In genomic region chr22:35552186-35552842, GRCh38 we compare ENCODE assay signal across 7 cellular contexts.
DNase-seq lines count a peak whose midpoint lies in the region; ATAC-seq lines count a peak whose summit lies in the region.

No MANE protein-coding gene starts in this region.

- H3K4me3 ChIP-seq in HAP-1 (no peak overlapping the region), skeletal muscle cell (ENCODE audit: low read depth, low read length) (no peak overlapping the region)

- in situ Hi-C loops in HAP-1 (cut with MboI; ENCODE audit: low sequenced_read_pairs) = no loop called here

- ATAC-seq in HG03565 (IDR thresholded peaks at IDR 0.05; ENCODE audit: unreplicated experiment) = no peak
- no peak for ATAC-seq in HG03159 (IDR thresholded peaks at IDR 0.05; ENCODE audit: unreplicated experiment)

- no peaks in the 10 kb centered on the region for H3K27me3 ChIP-seq in HAP-1 (ENCODE audit: low read depth)

- DNase-seq in HAP-1 (ENCODE audit: low spot score in 2 of 2) = peak; percentile 22 to 83
- peak; percentile 58 to 83 (median 76) for DNase-seq in T-helper 1 cell
- peak; percentile 80 for DNase-seq in activated naive CD4-positive, alpha-beta T cell treated with anti-CD3 and anti-CD28 coated beads, Interleukin-2, amount 50 U/mL, for 16 hours
- peak; percentile 31 for DNase-seq in skeletal muscle cell (ENCODE audit: low read depth)
- no peak for DNase-seq in NCI-H1694 treated with DMSO at 0.1 percent for 48 hours (lab: John Stamatoyannopoulos, UW)

- no peaks in the 10 kb centered on the region for H3K4me1 ChIP-seq in HAP-1

- H3K36me3 ChIP-seq in HAP-1 (replicated peaks) = no peaks in the 10 kb centered on the region

- no peaks in the 10 kb centered on the region for H3K9me3 ChIP-seq in HAP-1
